In the genomic region with DNA sequence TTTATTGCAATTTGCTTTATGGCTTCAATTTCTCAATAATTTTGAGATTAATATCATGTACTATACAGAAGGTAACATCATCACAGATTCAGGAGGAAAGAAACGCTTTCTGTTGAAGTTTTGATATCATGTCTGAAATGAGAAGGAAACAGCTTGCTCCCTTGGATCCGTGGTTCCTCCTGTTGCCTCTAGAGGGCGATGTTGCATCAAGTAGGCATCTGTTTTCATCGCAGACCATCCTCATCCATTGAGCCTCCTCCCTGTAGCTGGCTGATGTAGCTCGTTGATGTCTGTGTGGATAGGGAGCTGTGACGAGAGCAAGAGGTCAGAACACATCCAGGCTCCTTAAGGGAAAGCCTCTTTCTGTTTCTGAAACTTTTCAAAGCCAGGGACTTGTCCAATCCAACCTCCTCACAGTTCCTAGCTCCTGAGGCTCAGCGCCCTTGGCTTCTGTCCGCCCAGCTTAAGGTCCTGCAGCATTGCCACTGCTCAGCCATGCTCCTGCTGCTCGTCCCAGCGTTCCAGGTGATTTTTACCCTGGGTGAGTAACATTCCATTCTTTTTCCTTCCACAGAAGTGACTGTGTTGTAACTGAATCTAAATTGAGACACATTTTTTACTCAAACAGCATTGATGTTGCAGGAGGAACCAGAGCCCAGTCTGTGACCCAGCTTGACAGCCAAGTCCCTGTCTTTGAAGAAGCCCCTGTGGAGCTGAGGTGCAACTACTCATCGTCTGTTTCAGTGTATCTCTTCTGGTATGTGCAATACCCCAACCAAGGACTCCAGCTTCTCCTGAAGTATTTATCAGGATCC, we compare ENCODE assay signal across 1 cellular context.
TF ChIP-seq lines count a peak whose summit lies in the region.

No MANE protein-coding gene starts in this region.

TF ChIP-seq in HepG2, 621 proteins besides CTCF, POLR2A, EP300 and RAD21 (continued from another document and continues in another):
- TF ChIP-seq, protein P1, sequence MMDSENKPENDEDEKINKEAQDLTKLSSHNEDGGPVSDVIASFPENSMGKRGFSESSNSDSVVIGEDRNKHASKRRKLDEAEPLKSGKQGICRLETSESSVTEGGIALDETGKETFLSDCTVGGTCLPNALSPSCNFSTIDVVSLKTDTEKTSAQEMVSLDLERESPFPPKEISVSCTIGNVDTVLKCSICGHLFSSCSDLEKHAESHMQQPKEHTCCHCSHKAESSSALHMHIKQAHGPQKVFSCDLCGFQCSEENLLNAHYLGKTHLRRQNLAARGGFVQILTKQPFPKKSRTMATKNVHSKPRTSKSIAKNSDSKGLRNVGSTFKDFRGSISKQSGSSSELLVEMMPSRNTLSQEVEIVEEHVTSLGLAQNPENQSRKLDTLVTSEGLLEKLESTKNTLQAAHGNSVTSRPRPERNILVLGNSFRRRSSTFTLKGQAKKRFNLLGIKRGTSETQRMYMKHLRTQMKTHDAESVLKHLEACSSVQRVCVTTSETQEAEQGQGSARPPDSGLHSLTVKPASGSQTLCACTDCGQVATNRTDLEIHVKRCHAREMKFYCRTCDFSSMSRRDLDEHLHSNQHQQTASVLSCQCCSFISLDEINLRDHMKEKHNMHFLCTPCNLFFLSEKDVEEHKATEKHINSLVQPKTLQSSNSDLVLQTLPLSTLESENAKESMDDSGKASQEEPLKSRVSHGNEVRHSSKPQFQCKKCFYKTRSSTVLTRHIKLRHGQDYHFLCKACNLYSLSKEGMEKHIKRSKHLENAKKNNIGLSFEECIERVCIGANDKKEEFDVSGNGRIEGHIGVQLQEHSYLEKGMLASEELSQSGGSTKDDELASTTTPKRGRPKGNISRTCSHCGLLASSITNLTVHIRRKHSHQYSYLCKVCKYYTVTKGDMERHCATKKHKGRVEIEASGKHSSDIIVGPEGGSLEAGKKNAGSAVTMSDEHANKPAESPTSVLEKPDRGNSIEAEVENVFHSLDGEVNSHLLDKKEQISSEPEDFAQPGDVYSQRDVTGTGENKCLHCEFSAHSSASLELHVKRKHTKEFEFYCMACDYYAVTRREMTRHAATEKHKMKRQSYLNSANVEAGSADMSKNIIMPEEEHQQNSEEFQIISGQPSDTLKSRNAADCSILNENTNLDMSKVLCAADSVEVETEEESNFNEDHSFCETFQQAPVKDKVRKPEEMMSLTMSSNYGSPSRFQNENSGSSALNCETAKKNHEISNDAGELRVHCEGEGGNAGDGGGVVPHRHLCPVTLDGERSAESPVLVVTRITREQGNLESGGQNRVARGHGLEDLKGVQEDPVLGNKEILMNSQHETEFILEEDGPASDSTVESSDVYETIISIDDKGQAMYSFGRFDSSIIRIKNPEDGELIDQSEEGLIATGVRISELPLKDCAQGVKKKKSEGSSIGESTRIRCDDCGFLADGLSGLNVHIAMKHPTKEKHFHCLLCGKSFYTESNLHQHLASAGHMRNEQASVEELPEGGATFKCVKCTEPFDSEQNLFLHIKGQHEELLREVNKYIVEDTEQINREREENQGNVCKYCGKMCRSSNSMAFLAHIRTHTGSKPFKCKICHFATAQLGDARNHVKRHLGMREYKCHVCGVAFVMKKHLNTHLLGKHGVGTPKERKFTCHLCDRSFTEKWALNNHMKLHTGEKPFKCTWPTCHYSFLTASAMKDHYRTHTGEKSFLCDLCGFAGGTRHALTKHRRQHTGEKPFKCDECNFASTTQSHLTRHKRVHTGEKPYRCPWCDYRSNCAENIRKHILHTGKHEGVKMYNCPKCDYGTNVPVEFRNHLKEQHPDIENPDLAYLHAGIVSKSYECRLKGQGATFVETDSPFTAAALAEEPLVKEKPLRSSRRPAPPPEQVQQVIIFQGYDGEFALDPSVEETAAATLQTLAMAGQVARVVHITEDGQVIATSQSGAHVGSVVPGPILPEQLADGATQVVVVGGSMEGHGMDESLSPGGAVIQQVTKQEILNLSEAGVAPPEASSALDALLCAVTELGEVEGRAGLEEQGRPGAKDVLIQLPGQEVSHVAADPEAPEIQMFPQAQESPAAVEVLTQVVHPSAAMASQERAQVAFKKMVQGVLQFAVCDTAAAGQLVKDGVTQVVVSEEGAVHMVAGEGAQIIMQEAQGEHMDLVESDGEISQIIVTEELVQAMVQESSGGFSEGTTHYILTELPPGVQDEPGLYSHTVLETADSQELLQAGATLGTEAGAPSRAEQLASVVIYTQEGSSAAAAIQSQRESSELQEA (CRISPR knock-in tag; IDR thresholded peaks at IDR 0.05; ENCODE audit: not compliant biosample characterization) = no peak
- TF ChIP-seq CREB1 (IDR thresholded peaks at IDR 0.05) = no peak
- no peak for TF ChIP-seq CREB1 (CRISPR knock-in tag; IDR thresholded peaks at IDR 0.05)
- TF ChIP-seq NR2F2 (IDR thresholded peaks at IDR 0.05; ENCODE audit: borderline replicate concordance, low read depth) = no peak
- TF ChIP-seq, protein P2, sequence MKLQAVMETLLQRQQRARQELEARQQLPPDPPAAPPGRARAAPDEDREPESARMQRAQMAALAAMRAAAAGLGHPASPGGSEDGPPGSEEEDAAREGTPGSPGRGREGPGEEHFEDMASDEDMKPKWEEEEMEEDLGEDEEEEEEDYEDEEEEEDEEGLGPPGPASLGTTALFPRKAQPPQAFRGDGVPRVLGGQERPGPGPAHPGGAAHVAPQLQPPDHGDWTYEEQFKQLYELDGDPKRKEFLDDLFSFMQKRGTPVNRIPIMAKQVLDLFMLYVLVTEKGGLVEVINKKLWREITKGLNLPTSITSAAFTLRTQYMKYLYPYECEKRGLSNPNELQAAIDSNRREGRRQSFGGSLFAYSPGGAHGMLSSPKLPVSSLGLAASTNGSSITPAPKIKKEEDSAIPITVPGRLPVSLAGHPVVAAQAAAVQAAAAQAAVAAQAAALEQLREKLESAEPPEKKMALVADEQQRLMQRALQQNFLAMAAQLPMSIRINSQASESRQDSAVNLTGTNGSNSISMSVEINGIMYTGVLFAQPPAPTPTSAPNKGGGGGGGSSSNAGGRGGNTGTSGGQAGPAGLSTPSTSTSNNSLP (IDR thresholded peaks at IDR 0.05; ENCODE audit: low read depth, low read length) = peak; percentile 54; the same call in 1 of the 2 replicates
- TF ChIP-seq, protein P3, sequence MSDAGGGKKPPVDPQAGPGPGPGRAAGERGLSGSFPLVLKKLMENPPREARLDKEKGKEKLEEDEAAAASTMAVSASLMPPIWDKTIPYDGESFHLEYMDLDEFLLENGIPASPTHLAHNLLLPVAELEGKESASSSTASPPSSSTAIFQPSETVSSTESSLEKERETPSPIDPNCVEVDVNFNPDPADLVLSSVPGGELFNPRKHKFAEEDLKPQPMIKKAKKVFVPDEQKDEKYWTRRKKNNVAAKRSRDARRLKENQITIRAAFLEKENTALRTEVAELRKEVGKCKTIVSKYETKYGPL (CRISPR knock-in tag; IDR thresholded peaks at IDR 0.05) = no peak
- TF ChIP-seq, protein P4, sequence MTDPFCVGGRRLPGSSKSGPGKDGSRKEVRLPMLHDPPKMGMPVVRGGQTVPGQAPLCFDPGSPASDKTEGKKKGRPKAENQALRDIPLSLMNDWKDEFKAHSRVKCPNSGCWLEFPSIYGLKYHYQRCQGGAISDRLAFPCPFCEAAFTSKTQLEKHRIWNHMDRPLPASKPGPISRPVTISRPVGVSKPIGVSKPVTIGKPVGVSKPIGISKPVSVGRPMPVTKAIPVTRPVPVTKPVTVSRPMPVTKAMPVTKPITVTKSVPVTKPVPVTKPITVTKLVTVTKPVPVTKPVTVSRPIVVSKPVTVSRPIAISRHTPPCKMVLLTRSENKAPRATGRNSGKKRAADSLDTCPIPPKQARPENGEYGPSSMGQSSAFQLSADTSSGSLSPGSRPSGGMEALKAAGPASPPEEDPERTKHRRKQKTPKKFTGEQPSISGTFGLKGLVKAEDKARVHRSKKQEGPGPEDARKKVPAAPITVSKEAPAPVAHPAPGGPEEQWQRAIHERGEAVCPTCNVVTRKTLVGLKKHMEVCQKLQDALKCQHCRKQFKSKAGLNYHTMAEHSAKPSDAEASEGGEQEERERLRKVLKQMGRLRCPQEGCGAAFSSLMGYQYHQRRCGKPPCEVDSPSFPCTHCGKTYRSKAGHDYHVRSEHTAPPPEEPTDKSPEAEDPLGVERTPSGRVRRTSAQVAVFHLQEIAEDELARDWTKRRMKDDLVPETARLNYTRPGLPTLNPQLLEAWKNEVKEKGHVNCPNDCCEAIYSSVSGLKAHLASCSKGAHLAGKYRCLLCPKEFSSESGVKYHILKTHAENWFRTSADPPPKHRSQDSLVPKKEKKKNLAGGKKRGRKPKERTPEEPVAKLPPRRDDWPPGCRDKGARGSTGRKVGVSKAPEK (CRISPR knock-in tag; IDR thresholded peaks at IDR 0.05; ENCODE audit: borderline replicate concordance) = no peak
- peak; percentile 31 for TF ChIP-seq XRCC5 (optimal IDR thresholded peaks at IDR 0.05; ENCODE audit: low read length)
- TF ChIP-seq, protein P5, sequence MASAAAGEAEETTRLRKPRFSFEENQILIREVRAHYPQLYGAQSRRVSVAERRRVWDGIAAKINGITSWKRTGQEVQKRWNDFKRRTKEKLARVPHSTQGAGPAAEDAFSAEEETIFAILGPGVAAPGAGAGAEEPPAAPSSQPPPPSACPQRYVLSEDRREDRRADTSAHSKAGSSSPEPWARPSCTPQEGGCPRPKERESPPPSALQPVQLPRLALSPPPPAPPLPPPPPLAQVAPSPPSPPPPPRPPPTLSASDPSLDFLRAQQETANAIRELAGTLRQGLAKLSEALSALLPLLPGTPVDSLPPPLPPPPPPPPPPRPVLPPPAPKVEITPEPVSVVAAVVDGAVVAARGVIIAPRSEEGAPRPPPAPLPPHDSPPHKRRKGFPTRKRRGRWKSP (CRISPR knock-in tag; IDR thresholded peaks at IDR 0.05) = no peak
- no peak for TF ChIP-seq DMAP1 (CRISPR knock-in tag; IDR thresholded peaks at IDR 0.05)
- TF ChIP-seq, protein P6, sequence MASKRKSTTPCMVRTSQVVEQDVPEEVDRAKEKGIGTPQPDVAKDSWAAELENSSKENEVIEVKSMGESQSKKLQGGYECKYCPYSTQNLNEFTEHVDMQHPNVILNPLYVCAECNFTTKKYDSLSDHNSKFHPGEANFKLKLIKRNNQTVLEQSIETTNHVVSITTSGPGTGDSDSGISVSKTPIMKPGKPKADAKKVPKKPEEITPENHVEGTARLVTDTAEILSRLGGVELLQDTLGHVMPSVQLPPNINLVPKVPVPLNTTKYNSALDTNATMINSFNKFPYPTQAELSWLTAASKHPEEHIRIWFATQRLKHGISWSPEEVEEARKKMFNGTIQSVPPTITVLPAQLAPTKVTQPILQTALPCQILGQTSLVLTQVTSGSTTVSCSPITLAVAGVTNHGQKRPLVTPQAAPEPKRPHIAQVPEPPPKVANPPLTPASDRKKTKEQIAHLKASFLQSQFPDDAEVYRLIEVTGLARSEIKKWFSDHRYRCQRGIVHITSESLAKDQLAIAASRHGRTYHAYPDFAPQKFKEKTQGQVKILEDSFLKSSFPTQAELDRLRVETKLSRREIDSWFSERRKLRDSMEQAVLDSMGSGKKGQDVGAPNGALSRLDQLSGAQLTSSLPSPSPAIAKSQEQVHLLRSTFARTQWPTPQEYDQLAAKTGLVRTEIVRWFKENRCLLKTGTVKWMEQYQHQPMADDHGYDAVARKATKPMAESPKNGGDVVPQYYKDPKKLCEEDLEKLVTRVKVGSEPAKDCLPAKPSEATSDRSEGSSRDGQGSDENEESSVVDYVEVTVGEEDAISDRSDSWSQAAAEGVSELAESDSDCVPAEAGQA (IDR thresholded peaks at IDR 0.05; ENCODE audit: low read depth) = no peak
- TF ChIP-seq, protein P6 (CRISPR knock-in tag; IDR thresholded peaks at IDR 0.05; ENCODE audit: borderline replicate concordance) = no peak
- TF ChIP-seq, protein P7, sequence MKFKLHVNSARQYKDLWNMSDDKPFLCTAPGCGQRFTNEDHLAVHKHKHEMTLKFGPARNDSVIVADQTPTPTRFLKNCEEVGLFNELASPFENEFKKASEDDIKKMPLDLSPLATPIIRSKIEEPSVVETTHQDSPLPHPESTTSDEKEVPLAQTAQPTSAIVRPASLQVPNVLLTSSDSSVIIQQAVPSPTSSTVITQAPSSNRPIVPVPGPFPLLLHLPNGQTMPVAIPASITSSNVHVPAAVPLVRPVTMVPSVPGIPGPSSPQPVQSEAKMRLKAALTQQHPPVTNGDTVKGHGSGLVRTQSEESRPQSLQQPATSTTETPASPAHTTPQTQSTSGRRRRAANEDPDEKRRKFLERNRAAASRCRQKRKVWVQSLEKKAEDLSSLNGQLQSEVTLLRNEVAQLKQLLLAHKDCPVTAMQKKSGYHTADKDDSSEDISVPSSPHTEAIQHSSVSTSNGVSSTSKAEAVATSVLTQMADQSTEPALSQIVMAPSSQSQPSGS (CRISPR knock-in tag; IDR thresholded peaks at IDR 0.05) = no peak
- TF ChIP-seq, protein P8, sequence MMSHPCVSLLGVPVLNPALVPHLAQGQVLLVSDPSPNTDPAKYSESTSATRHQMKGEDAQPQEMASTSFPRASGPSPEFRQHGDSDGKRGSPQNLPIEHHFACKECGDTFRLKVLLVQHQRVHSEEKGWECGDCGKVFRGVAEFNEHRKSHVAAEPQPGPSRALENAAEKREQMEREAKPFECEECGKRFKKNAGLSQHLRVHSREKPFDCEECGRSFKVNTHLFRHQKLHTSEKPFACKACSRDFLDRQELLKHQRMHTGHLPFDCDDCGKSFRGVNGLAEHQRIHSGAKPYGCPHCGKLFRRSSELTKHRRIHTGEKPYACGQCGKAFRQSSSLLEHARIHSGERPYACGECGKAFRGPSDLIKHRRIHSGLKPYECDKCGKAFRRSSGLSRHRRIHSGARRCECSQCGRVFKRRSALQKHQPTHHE (CRISPR knock-in tag; IDR thresholded peaks at IDR 0.05; ENCODE audit: borderline replicate concordance) = no peak
- TF ChIP-seq EED (CRISPR knock-in tag; IDR thresholded peaks at IDR 0.05) = no peak
- no peak for TF ChIP-seq ZNF350 (CRISPR knock-in tag; IDR thresholded peaks at IDR 0.05; ENCODE audit: borderline replicate concordance, low read depth)
- TF ChIP-seq, protein P9, sequence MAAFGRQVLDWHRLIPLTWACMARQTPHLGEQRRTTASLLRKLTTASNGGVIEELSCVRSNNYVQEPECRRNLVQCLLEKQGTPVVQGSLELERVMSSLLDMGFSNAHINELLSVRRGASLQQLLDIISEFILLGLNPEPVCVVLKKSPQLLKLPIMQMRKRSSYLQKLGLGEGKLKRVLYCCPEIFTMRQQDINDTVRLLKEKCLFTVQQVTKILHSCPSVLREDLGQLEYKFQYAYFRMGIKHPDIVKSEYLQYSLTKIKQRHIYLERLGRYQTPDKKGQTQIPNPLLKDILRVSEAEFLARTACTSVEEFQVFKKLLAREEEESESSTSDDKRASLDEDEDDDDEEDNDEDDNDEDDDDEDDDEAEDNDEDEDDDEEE (CRISPR knock-in tag; IDR thresholded peaks at IDR 0.05) = no peak
- no peak for TF ChIP-seq PHB2 (IDR thresholded peaks at IDR 0.05; ENCODE audit: partially characterized antibody)
- TF ChIP-seq ELF1 (CRISPR knock-in tag; IDR thresholded peaks at IDR 0.05) = no peak
- peak; percentile 37 for TF ChIP-seq TEAD3 (CRISPR knock-in tag; optimal IDR thresholded peaks at IDR 0.05; ENCODE audit: borderline replicate concordance)
